ENCODE assay signal across 14 cellular contexts in the genomic region with DNA sequence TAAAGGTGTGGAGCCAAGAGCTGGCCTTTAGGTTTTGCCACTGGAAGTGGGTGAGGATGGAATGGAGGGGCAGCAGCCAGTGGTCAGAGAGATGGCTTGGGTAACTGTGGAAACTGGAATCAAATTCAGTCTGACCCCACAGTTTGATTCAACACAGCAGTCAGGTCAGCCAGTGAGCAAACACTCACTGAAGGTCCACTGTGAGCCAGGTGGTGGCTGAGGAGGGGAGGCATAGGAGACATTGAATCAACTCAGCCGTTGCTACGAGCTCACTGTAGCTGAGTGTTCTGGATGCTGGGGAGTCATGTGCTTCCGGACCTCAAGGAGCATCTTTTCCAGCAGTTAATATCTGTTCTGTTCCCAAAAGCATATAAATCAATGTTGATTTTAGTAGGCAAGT. TPM values are rescaled to one million over a fixed set of nuclear protein-coding genes. Genes with fewer than 3 reads are reported as not detected.
DNase-seq lines count a peak whose midpoint lies in the region; ATAC-seq and TF ChIP-seq lines count a peak whose summit lies in the region.
"Had no signal": no experiment of that assay in that cellular context is flagged by ENCODE, and none has a peak within 500 bp of the region (broad histone marks: within the 10 kb centered on the region; RNA-seq: fewer than 3 reads in every experiment).

No MANE protein-coding gene starts in this region.

- H3K23ac ChIP-seq in trophoblast cell (ENCODE audit: low read length), result no peak overlapping the region

- H2AFZ ChIP-seq in trophoblast cell (ENCODE audit: insufficient read depth, low read length, poor library complexity), result no peak overlapping the region

- H3K36me3 Mint-ChIP-seq in CD14-positive monocyte (peaks cover 40 to 48% of the 10 kb centered on the region in 2 donors), HFFc6 (ENCODE audit: low read depth) (peaks cover 29% of the 10 kb centered on the region)

- H3K9me3 ChIP-seq in trophoblast cell (ENCODE audit: insufficient read depth, low read depth, low read length), result no peaks in the 10 kb centered on the region
- H3K9me3 ChIP-seq: SJSA1 had no signal

- no peaks in the 10 kb centered on the region for H3K79me1 ChIP-seq in trophoblast cell (ENCODE audit: low read length)

- no peaks in the 10 kb centered on the region for H3K27me3 ChIP-seq in trophoblast cell (ENCODE audit: insufficient read depth, low read length)
- H3K27me3 ChIP-seq: SJSA1 had no signal

- no peak overlapping the region for H3K18ac ChIP-seq in trophoblast cell (ENCODE audit: low read length)

- TF ChIP-seq CTCF in CD14-positive monocyte (IDR thresholded peaks at IDR 0.05) (no peak), HFFc6 (IDR thresholded peaks at IDR 0.05) (no peak), VCaP (conservative IDR thresholded peaks at IDR 0.05) (no peak)

- no peak overlapping the region for H3K4me3 ChIP-seq in trophoblast cell (ENCODE audit: low read depth, low read length)
- H3K4me3 ChIP-seq: SJSA1 had no signal

- H3K27ac ChIP-seq in VCaP, result peak overlapping the region; percentile 68; the same call in 1 of the 2 replicates
- no peak overlapping the region for H3K27ac ChIP-seq in trophoblast cell (ENCODE audit: low read depth, low read length)
- H3K27ac ChIP-seq: C4-2B, RWPE1, SJSA1 had no signal

- intact Hi-C loops in CD14-positive monocyte (cut with micrococcal nuclease), result no loop called here

- no peak overlapping the region for H2AK5ac ChIP-seq in trophoblast cell (ENCODE audit: low read length)

- ATAC-seq in HG02588 (IDR thresholded peaks at IDR 0.05; ENCODE audit: unreplicated experiment), result no peak
- ATAC-seq in GM19023 (IDR thresholded peaks at IDR 0.05; ENCODE audit: unreplicated experiment), result no peak
- ATAC-seq: PC-3 had no signal

- peaks cover 6 to 7% of the 10 kb centered on the region in 2 experiments for H3K36me3 ChIP-seq in trophoblast cell (ENCODE audit: control insufficient read depth in 1 of 2, insufficient read depth in 2 of 2, low read length in 2 of 2)

- H3K9me3 Mint-ChIP-seq in CD14-positive monocyte, result peaks cover 0 to 1% (median 0%) of the 10 kb centered on the region in 7 donors
- H3K9me3 Mint-ChIP-seq in HFFc6, result no peaks in the 10 kb centered on the region
- H3K9me3 Mint-ChIP-seq: IgD-negative memory B cell had no signal

- no peak overlapping the region for H4K91ac ChIP-seq in trophoblast cell (ENCODE audit: low read depth, low read length)

- no peak overlapping the region for H4K8ac ChIP-seq in trophoblast cell (ENCODE audit: low read depth, low read length)

- H4K12ac ChIP-seq in trophoblast cell (ENCODE audit: low read depth, low read length), result no peak overlapping the region

- peaks cover 44% of the 10 kb centered on the region for H3K4me1 Mint-ChIP-seq in CD14-positive monocyte
- H3K4me1 Mint-ChIP-seq in HFFc6 (ENCODE audit: low read depth), result peaks cover 56% of the 10 kb centered on the region

- H3K4me2 ChIP-seq in trophoblast cell (ENCODE audit: low read length), result no peak overlapping the region

- H3K4ac ChIP-seq in trophoblast cell (ENCODE audit: low read depth, low read length), result peak overlapping the region; percentile 6

- peaks cover 4 to 7% of the 10 kb centered on the region in 2 experiments for H3K4me1 ChIP-seq in trophoblast cell (ENCODE audit: control insufficient read depth in 1 of 2, insufficient read depth in 2 of 2, low read length in 2 of 2)

- no peak overlapping the region for H2BK5ac ChIP-seq in trophoblast cell (ENCODE audit: low read depth, low read length, poor library complexity)

- DNase-seq in CD14-positive monocyte (ENCODE audit: low spot score) (no peak), HFFc6 (no peak), trophoblast cell (no peak), kidney glomerular epithelial cell (lab: John Stamatoyannopoulos, UW) (no peak)
- DNase-seq: NCI-H1930, NCI-H748 treated with DMSO at 0.1 percent for 48 hours, PC-3 had no signal

- H2BK12ac ChIP-seq in trophoblast cell (ENCODE audit: low read length), result no peak overlapping the region

- H3K27ac Mint-ChIP-seq in CD14-positive monocyte (peak overlapping the region in 4 of 7 donors; percentile 8 to 73 (median 31)), HFFc6 (peak overlapping the region; percentile 6; the same call in 1 of the 2 replicates)

- H2BK120ac ChIP-seq in trophoblast cell (ENCODE audit: insufficient read depth, low read length, poor library complexity), result no peak overlapping the region

- no CpG with 5 or more reads among the region's 3 CpGs for WGBS in trophoblast cell (ENCODE audit: extremely low coverage, insufficient coverage, insufficient read length)

- H3K27me3 Mint-ChIP-seq in CD14-positive monocyte (ENCODE audit: low read depth in 3 of 3), result peaks cover 0 to 3% (median 0%) of the 10 kb centered on the region in 3 donors
- peaks cover 2% of the 10 kb centered on the region; the same call in 1 of the 2 replicates for H3K27me3 Mint-ChIP-seq in HFFc6 (ENCODE audit: insufficient read depth)
- H3K27me3 Mint-ChIP-seq: IgD-negative memory B cell had no signal

- peaks cover 4% of the 10 kb centered on the region for H3K79me2 ChIP-seq in trophoblast cell (ENCODE audit: control insufficient read depth, insufficient read depth, low read length, poor library complexity)

- no peak overlapping the region for H3K14ac ChIP-seq in trophoblast cell (ENCODE audit: low read length)

- H3K4me3 Mint-ChIP-seq in CD14-positive monocyte (no peak overlapping the region), HFFc6 (no peak overlapping the region)

- no peak overlapping the region for H3K9ac ChIP-seq in trophoblast cell (ENCODE audit: low read length)

RNA-seq across cellular contexts. Expression of a gene that starts 37.5 kb away (rescaled TPM):
- 10 to 100 TPM; 15.3 to 23.2 TPM for polyA plus RNA-seq in CD14-positive monocyte
- total RNA-seq in HFFc6 (2021; fragmentation: NEBNext Ultra II Directional; extraction: Animal tissue kit (Norgen Biotek cat#: 25700)), result 100 to 1,000 TPM in 4 of 6 experiments, 10 to 100 TPM in 2; 84.1 to 121 (median 102) TPM
- 29.2 and 30.6 TPM in 2 replicates for polyA plus RNA-seq in trophoblast cell (2013)
